9 cellular contexts compared by ENCODE assay signal in genomic region chr20:33291830-33292355, GRCh38. TPM values are rescaled to one million over a fixed set of nuclear protein-coding genes. Genes with fewer than 3 reads are reported as not detected.
DNase-seq lines count a peak whose midpoint lies in the region; ATAC-seq and TF ChIP-seq lines count a peak whose summit lies in the region.
"Had no signal": no experiment of that assay in that cellular context is flagged by ENCODE, and none has a peak within 500 bp of the region (broad histone marks: within the 10 kb centered on the region; RNA-seq: fewer than 3 reads in every experiment).

No MANE protein-coding gene starts in this region.

- H3K4me1 Mint-ChIP-seq in activated T-cell treated with anti-CD3 and anti-CD28 coated beads, Interleukin-2, amount 50 U/mL, for 72 hours (ENCODE audit: low read depth) = no peaks in the 10 kb centered on the region

- H3K36me3 Mint-ChIP-seq in activated T-cell treated with anti-CD3 and anti-CD28 coated beads, Interleukin-2, amount 50 U/mL, for 72 hours (ENCODE audit: insufficient read depth in 2 of 2) = no peaks in the 10 kb centered on the region

- CTCF ChIA-PET in AG04449 (lab: Yijun Ruan, JAX) = interaction anchor here (0.8 to 2.2 kb wide), 5 partner anchors 9 to 22 kb away, joined by 3 to 19 read pairs (median 4); no protein-coding TSS in a partner anchor

- POLR2A ChIA-PET in AG04449 (lab: Yijun Ruan, JAX) = no interaction called here

- 31 to 46% (median 34%) methylated on average over 7 of the region's 7 CpGs for WGBS in psoas muscle, 3 donors

- in situ Hi-C loops in GM13976 (cut with MboI; ENCODE audit: low sequenced_read_pairs, unreplicated experiment) = no loop called here

- H3K9me3 ChIP-seq in NT2/D1 (ENCODE audit: insufficient read depth, low read length) (no peaks in the 10 kb centered on the region), psoas muscle (no peaks in the 10 kb centered on the region)
- H3K9me3 ChIP-seq: ovary had no signal

- no peak overlapping the region for H3K4me3 ChIP-seq in AG04449 (ENCODE audit: low read depth, low read length)
- H3K4me3 ChIP-seq in NT2/D1 (ENCODE audit: insufficient read length, low read depth) = no peak overlapping the region
- H3K4me3 ChIP-seq in fibroblast of villous mesenchyme (ENCODE audit: low read depth, low read length) = no peak overlapping the region
- no peak overlapping the region for H3K4me3 ChIP-seq in psoas muscle
- H3K4me3 ChIP-seq: ovary had no signal

- intact Hi-C loops in psoas muscle (cut with DNase I) = loop anchor here (10.0 kb wide), 3 partner anchors 197 to 617 kb away; partner anchors contain the start of gene C20orf203 (in 1 of the 2)

- no peak overlapping the region for H3K9ac ChIP-seq in NT2/D1 (ENCODE audit: insufficient read length, low read depth)

- TF ChIP-seq CTCF in AG04449 (IDR thresholded peaks at IDR 0.05; ENCODE audit: insufficient read depth, low read length, missing control alignments) = peak; percentile 75
- TF ChIP-seq CTCF in GM13976 (IDR thresholded peaks at IDR 0.05; ENCODE audit: borderline replicate concordance, control extremely low read depth, extremely low read depth, insufficient read depth, missing control alignments) = peak; percentile 97
- peak; percentile 91 for TF ChIP-seq CTCF in fibroblast of villous mesenchyme (IDR thresholded peaks at IDR 0.05; ENCODE audit: insufficient read depth, low read depth, low read length)
- peak; percentile 64 for TF ChIP-seq CTCF in psoas muscle (IDR thresholded peaks at IDR 0.05)

- H3K36me3 ChIP-seq in NT2/D1 (ENCODE audit: insufficient read depth, insufficient read length, low read length) (no peaks in the 10 kb centered on the region), psoas muscle (ENCODE audit: insufficient read depth in 1 of 2, low read depth in 1 of 2) (no peaks in the 10 kb centered on the region)
- H3K36me3 ChIP-seq: ovary had no signal

- peak; percentile 20 to 53 for ATAC-seq in activated T-cell treated with anti-CD3 and anti-CD28 coated beads, Interleukin-2, amount 50 U/mL, for 72 hours (replicated peaks in 1 of 2)
- ATAC-seq in psoas muscle (no peak), HG02852 (IDR thresholded peaks at IDR 0.05; ENCODE audit: unreplicated experiment) (no peak), GM21423 (IDR thresholded peaks at IDR 0.05; ENCODE audit: unreplicated experiment) (no peak)

- no peaks in the 10 kb centered on the region for H3K27me3 ChIP-seq in NT2/D1 (ENCODE audit: insufficient read depth, insufficient read length)
- peaks cover 0 to 20% (median 3%) of the 10 kb centered on the region in 3 donors for H3K27me3 ChIP-seq in psoas muscle (ENCODE audit: insufficient read depth in 3 of 3, low read length in 2 of 3)
- H3K27me3 ChIP-seq: ovary had no signal

- no peaks in the 10 kb centered on the region for H3K9me3 Mint-ChIP-seq in activated T-cell treated with anti-CD3 and anti-CD28 coated beads, Interleukin-2, amount 50 U/mL, for 72 hours

- peaks cover 10% of the 10 kb centered on the region for H3K27me3 Mint-ChIP-seq in activated T-cell treated with anti-CD3 and anti-CD28 coated beads, Interleukin-2, amount 50 U/mL, for 72 hours (ENCODE audit: low read depth)

- H3K4me1 ChIP-seq in NT2/D1 (ENCODE audit: insufficient read depth, insufficient read length) (no peaks in the 10 kb centered on the region), psoas muscle (no peaks in the 10 kb centered on the region)

- no peak overlapping the region for H3K4me3 Mint-ChIP-seq in activated T-cell treated with anti-CD3 and anti-CD28 coated beads, Interleukin-2, amount 50 U/mL, for 72 hours

- H3K27ac ChIP-seq in psoas muscle = no peak overlapping the region
- H3K27ac ChIP-seq: ovary had no signal

- DNase-seq in AG04449 (ENCODE audit: low read depth, low spot score) = no peak
- DNase-seq in GM13976 (ENCODE audit: low spot score) = peak; percentile 82
- DNase-seq in NT2/D1 (ENCODE audit: low read depth, low spot score) = peak; percentile 28
- DNase-seq in activated T-cell treated with anti-CD3 and anti-CD28 coated beads, Interleukin-2, amount 50 U/mL, for 72 hours = peak; percentile 64 to 76
- peak; percentile 4 for DNase-seq in fibroblast of villous mesenchyme (ENCODE audit: low read depth)
- no peak for DNase-seq in psoas muscle

- no peak overlapping the region for H3K27ac Mint-ChIP-seq in activated T-cell treated with anti-CD3 and anti-CD28 coated beads, Interleukin-2, amount 50 U/mL, for 72 hours

RNA-seq across cellular contexts. Expression of gene BPIFB1, which starts 8.9 kb away (rescaled TPM):
- not detected for total RNA-seq in activated T-cell treated with anti-CD3 and anti-CD28 coated beads, Interleukin-2, amount 50 U/mL, for 72 hours
- total RNA-seq in fibroblast of villous mesenchyme = not detected in 2 replicates
- not detected for total RNA-seq in psoas muscle
- under 1 TPM in 1 of 3 donors, not detected in 2; 0.04 TPM for polyA plus RNA-seq in psoas muscle
- polyA plus RNA-seq: ovary had no signal

RNA-seq across cellular contexts. Expression of gene BPIFA1, which starts 56.1 kb away (rescaled TPM):
- not detected for total RNA-seq in activated T-cell treated with anti-CD3 and anti-CD28 coated beads, Interleukin-2, amount 50 U/mL, for 72 hours
- not detected in 2 replicates for total RNA-seq in fibroblast of villous mesenchyme
- total RNA-seq in psoas muscle = not detected
- polyA plus RNA-seq in psoas muscle = not detected
- total RNA-seq: ovary had no signal
- polyA plus RNA-seq: ovary had no signal

Comparison
In these comparisons a context has a peak if more than half of its experiments do, and no peak if none do; other contexts are left out.
1. DNase-seq: peak in GM13976 (single experiment), NT2/D1 (single experiment), activated T-cell treated with anti-CD3 and anti-CD28 coated beads, Interleukin-2, amount 50 U/mL, for 72 hours (2 of 2) and fibroblast of villous mesenchyme (single experiment); none in AG04449 (single experiment) and psoas muscle (0 of 2).
2. ATAC-seq: peak in activated T-cell treated with anti-CD3 and anti-CD28 coated beads, Interleukin-2, amount 50 U/mL, for 72 hours (2 of 2); none in psoas muscle (0 of 4), HG02852 (single experiment) and GM21423 (single experiment).
3. Peak in every context shown above with its lines, with median percentiles within 50 percentile points of each other: CTCF ChIP-seq.